1 cellular context compared by ENCODE assay signal in the genomic region with DNA sequence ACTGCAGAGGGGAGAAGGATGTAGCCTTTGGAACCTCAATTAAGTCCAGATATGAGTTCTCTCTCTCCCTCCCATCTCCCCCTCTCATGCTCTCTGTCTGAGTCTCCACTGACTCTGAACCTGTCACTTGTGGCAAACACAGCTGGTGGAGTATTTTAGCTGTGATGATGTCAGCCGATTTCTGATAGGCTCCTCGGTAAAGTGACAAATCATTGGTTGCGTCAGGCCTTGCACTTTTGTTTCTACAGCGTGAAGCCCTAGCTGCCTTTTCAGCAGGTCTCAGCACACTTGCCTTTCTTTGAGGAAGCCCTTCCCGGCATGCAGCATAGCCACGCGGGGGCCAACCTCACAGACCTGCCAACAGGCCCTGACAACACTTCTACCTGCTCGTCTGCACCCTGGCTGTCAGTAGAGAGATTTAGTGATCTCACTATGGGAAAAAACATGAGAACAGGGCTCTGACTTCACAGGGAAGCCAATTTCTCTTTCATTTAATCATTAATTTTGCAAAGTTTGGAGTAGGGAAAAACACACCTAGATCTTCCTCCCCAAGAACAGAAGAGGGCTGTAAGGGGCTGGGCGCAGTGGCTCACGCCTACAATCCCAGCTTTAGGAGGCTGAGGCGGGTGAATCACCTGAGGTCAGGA.
TF ChIP-seq lines count a peak whose summit lies in the region.

No MANE protein-coding gene starts in this region.

TF ChIP-seq in GM23338, 12 proteins besides CTCF, POLR2A, EP300 and RAD21 (continued from another document):
- TF ChIP-seq, protein P1, sequence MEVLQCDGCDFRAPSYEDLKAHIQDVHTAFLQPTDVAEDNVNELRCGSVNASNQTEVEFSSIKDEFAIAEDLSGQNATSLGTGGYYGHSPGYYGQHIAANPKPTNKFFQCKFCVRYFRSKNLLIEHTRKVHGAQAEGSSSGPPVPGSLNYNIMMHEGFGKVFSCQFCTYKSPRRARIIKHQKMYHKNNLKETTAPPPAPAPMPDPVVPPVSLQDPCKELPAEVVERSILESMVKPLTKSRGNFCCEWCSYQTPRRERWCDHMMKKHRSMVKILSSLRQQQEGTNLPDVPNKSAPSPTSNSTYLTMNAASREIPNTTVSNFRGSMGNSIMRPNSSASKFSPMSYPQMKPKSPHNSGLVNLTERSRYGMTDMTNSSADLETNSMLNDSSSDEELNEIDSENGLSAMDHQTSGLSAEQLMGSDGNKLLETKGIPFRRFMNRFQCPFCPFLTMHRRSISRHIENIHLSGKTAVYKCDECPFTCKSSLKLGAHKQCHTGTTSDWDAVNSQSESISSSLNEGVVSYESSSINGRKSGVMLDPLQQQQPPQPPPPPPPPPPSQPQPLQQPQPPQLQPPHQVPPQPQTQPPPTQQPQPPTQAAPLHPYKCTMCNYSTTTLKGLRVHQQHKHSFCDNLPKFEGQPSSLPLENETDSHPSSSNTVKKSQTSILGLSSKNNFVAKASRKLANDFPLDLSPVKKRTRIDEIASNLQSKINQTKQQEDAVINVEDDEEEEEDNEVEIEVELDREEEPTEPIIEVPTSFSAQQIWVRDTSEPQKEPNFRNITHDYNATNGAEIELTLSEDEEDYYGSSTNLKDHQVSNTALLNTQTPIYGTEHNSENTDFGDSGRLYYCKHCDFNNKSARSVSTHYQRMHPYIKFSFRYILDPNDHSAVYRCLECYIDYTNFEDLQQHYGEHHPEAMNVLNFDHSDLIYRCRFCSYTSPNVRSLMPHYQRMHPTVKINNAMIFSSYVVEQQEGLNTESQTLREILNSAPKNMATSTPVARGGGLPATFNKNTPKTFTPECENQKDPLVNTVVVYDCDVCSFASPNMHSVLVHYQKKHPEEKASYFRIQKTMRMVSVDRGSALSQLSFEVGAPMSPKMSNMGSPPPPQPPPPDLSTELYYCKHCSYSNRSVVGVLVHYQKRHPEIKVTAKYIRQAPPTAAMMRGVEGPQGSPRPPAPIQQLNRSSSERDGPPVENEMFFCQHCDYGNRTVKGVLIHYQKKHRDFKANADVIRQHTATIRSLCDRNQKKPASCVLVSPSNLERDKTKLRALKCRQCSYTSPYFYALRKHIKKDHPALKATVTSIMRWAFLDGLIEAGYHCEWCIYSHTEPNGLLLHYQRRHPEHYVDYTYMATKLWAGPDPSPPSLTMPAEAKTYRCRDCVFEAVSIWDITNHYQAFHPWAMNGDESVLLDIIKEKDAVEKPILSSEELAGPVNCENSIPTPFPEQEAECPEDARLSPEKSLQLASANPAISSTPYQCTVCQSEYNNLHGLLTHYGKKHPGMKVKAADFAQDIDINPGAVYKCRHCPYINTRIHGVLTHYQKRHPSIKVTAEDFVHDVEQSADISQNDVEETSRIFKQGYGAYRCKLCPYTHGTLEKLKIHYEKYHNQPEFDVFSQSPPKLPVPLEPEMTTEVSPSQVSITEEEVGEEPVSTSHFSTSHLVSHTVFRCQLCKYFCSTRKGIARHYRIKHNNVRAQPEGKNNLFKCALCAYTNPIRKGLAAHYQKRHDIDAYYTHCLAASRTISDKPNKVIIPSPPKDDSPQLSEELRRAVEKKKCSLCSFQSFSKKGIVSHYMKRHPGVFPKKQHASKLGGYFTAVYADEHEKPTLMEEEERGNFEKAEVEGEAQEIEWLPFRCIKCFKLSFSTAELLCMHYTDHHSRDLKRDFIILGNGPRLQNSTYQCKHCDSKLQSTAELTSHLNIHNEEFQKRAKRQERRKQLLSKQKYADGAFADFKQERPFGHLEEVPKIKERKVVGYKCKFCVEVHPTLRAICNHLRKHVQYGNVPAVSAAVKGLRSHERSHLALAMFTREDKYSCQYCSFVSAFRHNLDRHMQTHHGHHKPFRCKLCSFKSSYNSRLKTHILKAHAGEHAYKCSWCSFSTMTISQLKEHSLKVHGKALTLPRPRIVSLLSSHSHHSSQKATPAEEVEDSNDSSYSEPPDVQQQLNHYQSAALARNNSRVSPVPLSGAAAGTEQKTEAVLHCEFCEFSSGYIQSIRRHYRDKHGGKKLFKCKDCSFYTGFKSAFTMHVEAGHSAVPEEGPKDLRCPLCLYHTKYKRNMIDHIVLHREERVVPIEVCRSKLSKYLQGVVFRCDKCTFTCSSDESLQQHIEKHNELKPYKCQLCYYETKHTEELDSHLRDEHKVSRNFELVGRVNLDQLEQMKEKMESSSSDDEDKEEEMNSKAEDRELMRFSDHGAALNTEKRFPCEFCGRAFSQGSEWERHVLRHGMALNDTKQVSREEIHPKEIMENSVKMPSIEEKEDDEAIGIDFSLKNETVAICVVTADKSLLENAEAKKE (CRISPR knock-in tag; IDR thresholded peaks at IDR 0.05): no peak
- no peak for TF ChIP-seq NANOG (IDR thresholded peaks at IDR 0.05; ENCODE audit: borderline replicate concordance)
- no peak for TF ChIP-seq ZNF114 (CRISPR knock-in tag; IDR thresholded peaks at IDR 0.05)
- TF ChIP-seq ETS1 (IDR thresholded peaks at IDR 0.05): no peak
- no peak for TF ChIP-seq EZH2phosphoT487 (IDR thresholded peaks at IDR 0.05; ENCODE audit: unreplicated experiment)
- TF ChIP-seq CREB1 (CRISPR knock-in tag; IDR thresholded peaks at IDR 0.05; ENCODE audit: low read depth): no peak
